21 cellular contexts compared by ENCODE assay signal in the genomic region with DNA sequence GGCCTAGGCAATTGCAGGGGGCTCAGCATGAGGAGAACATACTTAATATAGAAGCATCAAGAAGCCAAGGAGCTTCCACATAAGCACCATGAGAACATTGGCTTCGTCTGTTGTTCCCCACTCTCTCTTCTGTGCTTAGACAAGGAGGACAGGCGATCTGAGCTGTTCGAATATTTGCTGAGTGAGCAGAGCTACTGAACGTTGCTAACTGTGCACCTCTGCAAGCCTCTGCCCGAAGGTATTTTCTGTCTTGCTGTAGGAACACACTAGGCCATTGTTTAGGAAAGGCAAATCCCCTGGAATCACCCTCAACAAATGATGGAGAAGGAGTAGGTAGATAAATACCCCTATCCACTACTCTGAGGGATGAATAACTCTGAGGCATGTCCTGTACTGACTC.
"Had no signal": no experiment of that assay in that cellular context is flagged by ENCODE, and none has a peak within 500 bp of the region (broad histone marks: within the 10 kb centered on the region; RNA-seq: fewer than 3 reads in every experiment).

No MANE protein-coding gene starts in this region.

- FAIRE-seq: endothelial cell of umbilical vein, frontal cortex, keratinocyte had no signal

- H3K36me3 ChIP-seq: colonic mucosa, esophagus muscularis mucosa, gastroesophageal sphincter, heart left ventricle, left lung, lower lobe of right lung had no signal

- H3K4me1 ChIP-seq: colonic mucosa, esophagus muscularis mucosa, foreskin keratinocyte, gastroesophageal sphincter, heart left ventricle, left lung, lower lobe of right lung had no signal

- H2AFZ ChIP-seq: hepatocyte had no signal

- H3K9me3 ChIP-seq: colonic mucosa, esophagus muscularis mucosa, gastroesophageal sphincter, heart left ventricle, left lung, lower lobe of right lung, mucosa of descending colon had no signal

- H3K27me3 ChIP-seq: colonic mucosa, esophagus muscularis mucosa, foreskin keratinocyte, gastroesophageal sphincter, heart left ventricle, hepatocyte, left lung had no signal

- DNase-seq: colonic mucosa; cortex of kidney; effector CD4-positive, alpha-beta T cell; effector memory CD4-positive, alpha-beta T cell; foreskin keratinocyte; heart left ventricle; immature natural killer cell; left cardiac atrium; left lung; left ventricle myocardium superior; lower lobe of right lung; mesenchymal stem cell; naive B cell; naive thymus-derived CD8-positive, alpha-beta T cell had no signal

- H3K27ac ChIP-seq: colonic mucosa, esophagus muscularis mucosa, foreskin keratinocyte, gastroesophageal sphincter, heart left ventricle, hepatocyte, left lung, lower lobe of right lung had no signal

- H3K4me2 ChIP-seq: hepatocyte had no signal

- H3K4me3 ChIP-seq: colonic mucosa, esophagus muscularis mucosa, gastroesophageal sphincter, heart left ventricle, hepatocyte, left lung, lower lobe of right lung, mucosa of descending colon had no signal

- H3K79me2 ChIP-seq: hepatocyte had no signal

- ATAC-seq: foreskin keratinocyte; gastroesophageal sphincter; heart left ventricle; left cardiac atrium; left ventricle myocardium superior; lower lobe of right lung; mucosa of descending colon; naive thymus-derived CD8-positive, alpha-beta T cell had no signal
